ENCODE assay signal across 26 cellular contexts in the genomic region with DNA sequence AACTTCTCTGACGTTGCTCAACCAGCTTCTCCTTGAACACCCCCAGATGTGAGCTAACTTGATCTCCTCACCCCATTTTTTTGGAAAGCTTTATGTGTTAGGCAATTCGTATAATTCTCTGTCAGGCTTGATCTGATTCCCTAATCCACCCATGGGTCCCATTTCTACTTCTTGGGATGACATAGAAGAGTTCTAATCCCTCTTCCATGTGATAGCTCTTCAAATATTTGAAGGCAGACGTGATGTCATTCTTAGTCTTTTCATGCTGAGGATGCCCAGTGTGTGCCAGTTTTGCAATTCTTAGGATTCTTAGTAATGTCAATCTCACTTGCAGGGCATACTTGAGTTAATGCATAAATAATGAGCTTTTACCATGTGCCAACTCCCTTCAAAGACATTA.
"Had no signal": no experiment of that assay in that cellular context is flagged by ENCODE, and none has a peak within 500 bp of the region (broad histone marks: within the 10 kb centered on the region; RNA-seq: fewer than 3 reads in every experiment).

No MANE protein-coding gene starts in this region.

- H3K27me3 ChIP-seq: foreskin keratinocyte, pancreas, suprapubic skin, transverse colon, vagina had no signal

- H3K36me3 ChIP-seq: neutrophil, pancreas, suprapubic skin, transverse colon, vagina had no signal

- DNase-seq: activated CD4-positive, alpha-beta memory T cell treated with anti-CD3 and anti-CD28 coated beads for 36 hours; activated CD4-positive, alpha-beta T cell treated with anti-CD3 and anti-CD28 coated beads for 4 hours; activated CD4-positive, CD25-positive, alpha-beta regulatory T cell; activated effector memory CD4-positive, alpha-beta T cell treated with Interleukin-2 at 50 U/mL for 16 hours; activated naive CD4-positive, alpha-beta T cell treated with anti-CD3 and anti-CD28 coated beads for 36 hours; activated naive CD8-positive, alpha-beta T cell treated with anti-CD3 and anti-CD28 coated beads, Interleukin-2, amount 10 ng/mL, durations not matched to agents 7 days and 5 days; activated T-cell treated with anti-CD3 and anti-CD28 coated beads, Interleukin-2, amount 50 U/mL, for 48 hours; central memory CD4-positive, alpha-beta T cell; dorsolateral prefrontal cortex; effector memory CD8-positive, alpha-beta T cell; foreskin keratinocyte; immature natural killer cell; left ventricle myocardium superior; mammary epithelial cell; natural killer cell; pancreas; psoas muscle; right cardiac atrium; stimulated activated CD4-positive, alpha-beta T cell treated with anti-CD3 and anti-CD28 coated beads, Interleukin-1b, Interleukin-23, amount 100 ng/mL, for 48 hours; SW 1271; T-helper 17 cell; transverse colon had no signal

- ATAC-seq: effector memory CD8-positive, alpha-beta T cell; foreskin keratinocyte; left ventricle myocardium superior; natural killer cell; psoas muscle; T-helper 17 cell had no signal

- H3K4me3 ChIP-seq: dorsolateral prefrontal cortex, pancreas, psoas muscle, skin epidermis, suprapubic skin, transverse colon, vagina had no signal

- H3K9me3 ChIP-seq: neutrophil, pancreas, psoas muscle, suprapubic skin, transverse colon, vagina had no signal

- H3K27ac ChIP-seq: dorsolateral prefrontal cortex, foreskin keratinocyte, neutrophil, pancreas, psoas muscle, skin epidermis, suprapubic skin, transverse colon, vagina had no signal
